Comparison of ENCODE assay signal across 3 cellular contexts in the genomic region with DNA sequence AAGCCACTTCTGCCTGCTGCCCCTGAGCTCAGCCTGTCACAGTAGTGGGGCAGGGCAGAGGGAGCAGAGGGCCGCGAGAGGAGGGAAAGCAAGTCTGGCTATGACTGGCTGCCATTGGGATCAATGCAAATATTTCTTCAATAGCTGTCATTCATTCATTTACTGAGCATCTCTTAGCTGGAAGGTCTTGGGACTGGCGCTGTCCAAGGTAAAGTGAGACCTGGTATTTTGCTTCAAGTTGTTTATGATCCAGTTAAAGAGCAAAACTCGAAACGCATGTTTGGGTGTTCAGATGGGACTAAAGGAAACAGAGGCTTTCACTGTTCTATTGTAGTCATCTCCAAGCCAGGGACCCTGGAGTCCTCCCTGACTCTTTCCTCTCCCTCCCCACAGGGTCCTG.
TF ChIP-seq lines count a peak whose summit lies in the region.

No MANE protein-coding gene starts in this region.

TF ChIP-seq in HepG2, 621 proteins besides CTCF, POLR2A, EP300 and RAD21 (continues in another document):
- 0 out of 2 replicates have a peak, but pooled peaks have one; percentile 36 for TF ChIP-seq MIER2 (CRISPR knock-in tag; IDR thresholded peaks at IDR 0.05)
- TF ChIP-seq, protein P1, sequence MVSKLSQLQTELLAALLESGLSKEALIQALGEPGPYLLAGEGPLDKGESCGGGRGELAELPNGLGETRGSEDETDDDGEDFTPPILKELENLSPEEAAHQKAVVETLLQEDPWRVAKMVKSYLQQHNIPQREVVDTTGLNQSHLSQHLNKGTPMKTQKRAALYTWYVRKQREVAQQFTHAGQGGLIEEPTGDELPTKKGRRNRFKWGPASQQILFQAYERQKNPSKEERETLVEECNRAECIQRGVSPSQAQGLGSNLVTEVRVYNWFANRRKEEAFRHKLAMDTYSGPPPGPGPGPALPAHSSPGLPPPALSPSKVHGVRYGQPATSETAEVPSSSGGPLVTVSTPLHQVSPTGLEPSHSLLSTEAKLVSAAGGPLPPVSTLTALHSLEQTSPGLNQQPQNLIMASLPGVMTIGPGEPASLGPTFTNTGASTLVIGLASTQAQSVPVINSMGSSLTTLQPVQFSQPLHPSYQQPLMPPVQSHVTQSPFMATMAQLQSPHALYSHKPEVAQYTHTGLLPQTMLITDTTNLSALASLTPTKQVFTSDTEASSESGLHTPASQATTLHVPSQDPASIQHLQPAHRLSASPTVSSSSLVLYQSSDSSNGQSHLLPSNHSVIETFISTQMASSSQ (IDR thresholded peaks at IDR 0.05; ENCODE audit: low read depth), result no peak
- TF ChIP-seq, protein P1 (CRISPR knock-in tag; IDR thresholded peaks at IDR 0.05; ENCODE audit: borderline replicate concordance), result no peak
- no peak for TF ChIP-seq HCFC1 (IDR thresholded peaks at IDR 0.05; ENCODE audit: low read depth, low read length)
- TF ChIP-seq, protein P2, sequence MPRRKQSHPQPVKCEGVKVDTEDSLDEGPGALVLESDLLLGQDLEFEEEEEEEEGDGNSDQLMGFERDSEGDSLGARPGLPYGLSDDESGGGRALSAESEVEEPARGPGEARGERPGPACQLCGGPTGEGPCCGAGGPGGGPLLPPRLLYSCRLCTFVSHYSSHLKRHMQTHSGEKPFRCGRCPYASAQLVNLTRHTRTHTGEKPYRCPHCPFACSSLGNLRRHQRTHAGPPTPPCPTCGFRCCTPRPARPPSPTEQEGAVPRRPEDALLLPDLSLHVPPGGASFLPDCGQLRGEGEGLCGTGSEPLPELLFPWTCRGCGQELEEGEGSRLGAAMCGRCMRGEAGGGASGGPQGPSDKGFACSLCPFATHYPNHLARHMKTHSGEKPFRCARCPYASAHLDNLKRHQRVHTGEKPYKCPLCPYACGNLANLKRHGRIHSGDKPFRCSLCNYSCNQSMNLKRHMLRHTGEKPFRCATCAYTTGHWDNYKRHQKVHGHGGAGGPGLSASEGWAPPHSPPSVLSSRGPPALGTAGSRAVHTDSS (CRISPR knock-in tag; conservative IDR thresholded peaks at IDR 0.05), result no peak
- no peak for TF ChIP-seq RFX5 (IDR thresholded peaks at IDR 0.05; ENCODE audit: low read depth, low read length)

TF ChIP-seq in IMR-90, 13 proteins besides CTCF, POLR2A, EP300 and RAD21:
- TF ChIP-seq RFX5 (IDR thresholded peaks at IDR 0.05; ENCODE audit: low read depth, low read length) (no peak), MAFK (IDR thresholded peaks at IDR 0.05; ENCODE audit: low read depth, low read length) (no peak), MAZ (IDR thresholded peaks at IDR 0.05; ENCODE audit: borderline replicate concordance, low read depth, low read length) (no peak)
- TF ChIP-seq, protein P3, sequence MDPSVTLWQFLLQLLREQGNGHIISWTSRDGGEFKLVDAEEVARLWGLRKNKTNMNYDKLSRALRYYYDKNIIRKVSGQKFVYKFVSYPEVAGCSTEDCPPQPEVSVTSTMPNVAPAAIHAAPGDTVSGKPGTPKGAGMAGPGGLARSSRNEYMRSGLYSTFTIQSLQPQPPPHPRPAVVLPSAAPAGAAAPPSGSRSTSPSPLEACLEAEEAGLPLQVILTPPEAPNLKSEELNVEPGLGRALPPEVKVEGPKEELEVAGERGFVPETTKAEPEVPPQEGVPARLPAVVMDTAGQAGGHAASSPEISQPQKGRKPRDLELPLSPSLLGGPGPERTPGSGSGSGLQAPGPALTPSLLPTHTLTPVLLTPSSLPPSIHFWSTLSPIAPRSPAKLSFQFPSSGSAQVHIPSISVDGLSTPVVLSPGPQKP (IDR thresholded peaks at IDR 0.05; ENCODE audit: borderline replicate concordance, low read depth, low read length), result no peak
- TF ChIP-seq, protein P4, sequence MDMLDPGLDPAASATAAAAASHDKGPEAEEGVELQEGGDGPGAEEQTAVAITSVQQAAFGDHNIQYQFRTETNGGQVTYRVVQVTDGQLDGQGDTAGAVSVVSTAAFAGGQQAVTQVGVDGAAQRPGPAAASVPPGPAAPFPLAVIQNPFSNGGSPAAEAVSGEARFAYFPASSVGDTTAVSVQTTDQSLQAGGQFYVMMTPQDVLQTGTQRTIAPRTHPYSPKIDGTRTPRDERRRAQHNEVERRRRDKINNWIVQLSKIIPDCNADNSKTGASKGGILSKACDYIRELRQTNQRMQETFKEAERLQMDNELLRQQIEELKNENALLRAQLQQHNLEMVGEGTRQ (IDR thresholded peaks at IDR 0.05; ENCODE audit: low read depth, low read length), result no peak
TF ChIP-seq in IMR-90: peak in this region for 0.

TF ChIP-seq in GM12891, 5 proteins besides CTCF, POLR2A, EP300 and RAD21:
- no peak for TF ChIP-seq SPI1 (IDR thresholded peaks at IDR 0.05; ENCODE audit: low read depth, low read length)
- no peak for TF ChIP-seq TAF1 (IDR thresholded peaks at IDR 0.05; ENCODE audit: low read depth, low read length)
- no peak for TF ChIP-seq POLR2AphosphoS5 (IDR thresholded peaks at IDR 0.05; ENCODE audit: low read depth, low read length)
